ENCODE assay signal across 8 cellular contexts in genomic region chr17:29177871-29178749, GRCh38. TPM values are rescaled to one million over a fixed set of nuclear protein-coding genes. Genes with fewer than 3 reads are reported as not detected.
DNase-seq lines count a peak whose midpoint lies in the region; ATAC-seq and TF ChIP-seq lines count a peak whose summit lies in the region.

No MANE protein-coding gene starts in this region.

- no peaks in the 10 kb centered on the region for H3K36me3 Mint-ChIP-seq in T-helper 17 cell (ENCODE audit: low read depth)

- H3K4me3 Mint-ChIP-seq in T-helper 17 cell = peak overlapping the region; percentile 96

- peaks cover 0 to 5% (median 0%) of the 10 kb centered on the region in 7 donors for H3K27me3 ChIP-seq in heart right ventricle

- POLR2A ChIA-PET in HEK293T (lab: Yijun Ruan, JAX) = interaction anchor here (1.9 to 6.6 kb wide), 2 partner anchors 29 to 33 kb away, joined by 5 to 60 read pairs; no protein-coding TSS in a partner anchor

- WGBS in heart right ventricle, 2 donors = 49 to 52% methylated on average over 4 of the region's 4 CpGs

- peak overlapping the region; percentile 60 to 97 (median 90) for H3K27ac ChIP-seq in heart right ventricle

- H3K36me3 ChIP-seq in heart right ventricle = peaks cover 0 to 6% (median 0%) of the 10 kb centered on the region in 9 donors

- intact Hi-C loops in heart right ventricle (cut with DNase I) = loop anchor here in 2 of 10 donors (2.0 to 10.0 kb wide), 2 partner anchors 107 to 115 kb away; no protein-coding TSS in a partner anchor

- peaks cover 28% of the 10 kb centered on the region for H3K4me1 Mint-ChIP-seq in T-helper 17 cell

- DNase-seq in EH (ENCODE audit: low read depth) = peak; percentile 7
- no peak for DNase-seq in T-helper 17 cell
- no peak for DNase-seq in heart right ventricle
- peak; percentile 34 for DNase-seq in renal cortical epithelial cell (ENCODE audit: low read depth)
- no peak for DNase-seq in NCI-H226
- DNase-seq in HEK293T (ENCODE audit: extremely low spot score) = no peak
- no peak for DNase-seq in nucleus accumbens (lab: John Stamatoyannopoulos, UW)

- no peak for ATAC-seq in T-helper 17 cell
- ATAC-seq in heart right ventricle = peak in 6 of 8 donors; percentile 25 to 55 (median 45)
- ATAC-seq in GM18867 (IDR thresholded peaks at IDR 0.05; ENCODE audit: unreplicated experiment) = no peak

- H3K4me1 ChIP-seq in heart right ventricle = peaks cover 27 to 58% (median 49%) of the 10 kb centered on the region in 9 donors

- peaks cover 4% of the 10 kb centered on the region for H3K27me3 Mint-ChIP-seq in T-helper 17 cell

- peak overlapping the region in 6 of 10 donors; percentile 65 to 77 (median 71) for H3K4me3 ChIP-seq in heart right ventricle

- no peak for TF ChIP-seq CTCF in heart right ventricle (IDR thresholded peaks at IDR 0.05)

- CTCF ChIA-PET in HEK293T (lab: Yijun Ruan, JAX) = interaction anchor here (0.5 to 1.0 kb wide), 4 partner anchors 95 to 588 kb away, joined by 3 to 7 read pairs (median 4); no protein-coding TSS in a partner anchor

- peak overlapping the region; percentile 91 for H3K27ac Mint-ChIP-seq in T-helper 17 cell

- H3K9me3 ChIP-seq in T-helper 17 cell (ENCODE audit: control insufficient read depth, low read length, poor library complexity, severe bottlenecking) = no peaks in the 10 kb centered on the region
- H3K9me3 ChIP-seq in heart right ventricle = no peaks in the 10 kb centered on the region

TF ChIP-seq in HEK293T, 16 proteins besides CTCF, POLR2A, EP300 and RAD21:
- no peak for TF ChIP-seq CTBP1 (IDR thresholded peaks at IDR 0.05; ENCODE audit: borderline replicate concordance)
- TF ChIP-seq, protein P1, sequence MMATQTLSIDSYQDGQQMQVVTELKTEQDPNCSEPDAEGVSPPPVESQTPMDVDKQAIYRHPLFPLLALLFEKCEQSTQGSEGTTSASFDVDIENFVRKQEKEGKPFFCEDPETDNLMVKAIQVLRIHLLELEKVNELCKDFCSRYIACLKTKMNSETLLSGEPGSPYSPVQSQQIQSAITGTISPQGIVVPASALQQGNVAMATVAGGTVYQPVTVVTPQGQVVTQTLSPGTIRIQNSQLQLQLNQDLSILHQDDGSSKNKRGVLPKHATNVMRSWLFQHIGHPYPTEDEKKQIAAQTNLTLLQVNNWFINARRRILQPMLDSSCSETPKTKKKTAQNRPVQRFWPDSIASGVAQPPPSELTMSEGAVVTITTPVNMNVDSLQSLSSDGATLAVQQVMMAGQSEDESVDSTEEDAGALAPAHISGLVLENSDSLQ (IDR thresholded peaks at IDR 0.05) = no peak
- no peak for TF ChIP-seq FOXM1 (IDR thresholded peaks at IDR 0.05; ENCODE audit: borderline replicate concordance)
- no peak for TF ChIP-seq ZNF384 (IDR thresholded peaks at IDR 0.05)
- TF ChIP-seq FOXK2 (IDR thresholded peaks at IDR 0.05) = no peak
- no peak for TF ChIP-seq LEF1 (IDR thresholded peaks at IDR 0.05; ENCODE audit: borderline replicate concordance)
- no peak for TF ChIP-seq TARDBP (IDR thresholded peaks at IDR 0.05)
- TF ChIP-seq L3MBTL2 (conservative IDR thresholded peaks at IDR 0.05) = no peak
- TF ChIP-seq FOXA1 (IDR thresholded peaks at IDR 0.05) = no peak
- no peak for TF ChIP-seq BHLHE40 (IDR thresholded peaks at IDR 0.05; ENCODE audit: borderline replicate concordance)
- no peak for TF ChIP-seq ARNT (IDR thresholded peaks at IDR 0.05)
- no peak for TF ChIP-seq SP1 (IDR thresholded peaks at IDR 0.05)
- no peak for TF ChIP-seq NFRKB (IDR thresholded peaks at IDR 0.05)

RNA-seq across cellular contexts. Expression of gene MYO18A, which starts 2.1 kb away (rescaled TPM):
- total RNA-seq in T-helper 17 cell = 100 to 1,000 TPM; 142 to 153 TPM
- total RNA-seq in heart right ventricle = 100 to 1,000 TPM; 217 to 408 (median 327) TPM
- 100 to 1,000 TPM in 1 of 2 donors, 10 to 100 TPM in 1; 61.4 to 442 TPM for polyA plus RNA-seq in heart right ventricle
- total RNA-seq in renal cortical epithelial cell = 25.4 and 65.5 TPM in 2 replicates

Comparison
In these comparisons a context has a peak if more than half of its experiments do, and no peak if none do; other contexts are left out.
1. DNase-seq: peak in EH (single experiment) and renal cortical epithelial cell (single experiment); none in T-helper 17 cell (0 of 3), heart right ventricle (0 of 2), NCI-H226 (single experiment), HEK293T (single experiment) and nucleus accumbens (0 of 56).
2. ATAC-seq: peak in heart right ventricle (6 of 8); none in T-helper 17 cell (single experiment) and GM18867 (single experiment).